ENCODE assay signal across 17 cellular contexts in the genomic region with DNA sequence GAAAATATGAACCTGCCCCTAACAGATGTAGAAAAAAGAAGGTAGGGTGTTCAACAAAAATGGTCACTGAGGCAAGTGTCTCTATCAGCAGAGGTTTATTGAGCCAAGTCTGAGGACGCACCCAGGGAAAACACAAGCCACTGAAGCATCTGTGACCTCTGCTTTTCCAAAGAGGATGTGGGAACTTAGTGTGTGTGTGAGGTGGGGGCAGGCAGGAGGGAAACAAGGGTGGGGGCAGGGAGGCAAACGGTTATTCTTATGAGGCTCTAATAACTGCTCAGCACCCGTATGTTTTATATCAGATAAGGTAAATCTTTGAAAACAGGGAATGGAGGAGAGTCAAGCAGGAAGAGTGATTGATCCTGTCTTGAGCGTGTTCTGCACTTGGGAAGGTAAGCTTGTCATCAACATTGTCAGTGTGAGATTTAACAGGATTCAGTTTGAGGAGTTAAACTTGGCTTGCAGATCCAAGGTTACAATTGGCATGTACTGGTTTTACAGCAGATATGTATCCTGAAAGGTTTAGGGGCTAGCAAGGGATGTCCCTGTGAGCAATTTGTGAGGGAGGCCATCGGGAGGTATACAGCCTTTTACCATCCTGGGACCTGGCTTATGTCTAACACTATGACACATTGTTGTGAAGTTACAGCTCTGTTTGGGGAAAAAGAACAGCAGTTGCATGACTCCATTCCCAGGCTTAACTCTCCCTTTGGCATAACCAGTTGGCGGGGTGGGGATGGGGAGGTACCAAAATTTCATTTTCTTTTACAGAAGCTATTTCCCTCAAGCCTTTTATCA. TPM values are rescaled to one million over a fixed set of nuclear protein-coding genes. Genes with fewer than 3 reads are reported as not detected.
DNase-seq lines count a peak whose midpoint lies in the region; ATAC-seq, FAIRE-seq and TF ChIP-seq lines count a peak whose summit lies in the region.
"Had no signal": no experiment of that assay in that cellular context is flagged by ENCODE, and none has a peak within 500 bp of the region (broad histone marks: within the 10 kb centered on the region; RNA-seq: fewer than 3 reads in every experiment).

No MANE protein-coding gene starts in this region.

- peak; percentile 46 for FAIRE-seq in HTR-8/SVneo (lab: Jason Lieb, UNC)
- FAIRE-seq: frontal cortex, GM18507 had no signal

- H3K27me3 ChIP-seq in sigmoid colon, result no peaks in the 10 kb centered on the region

- H3K4me1 ChIP-seq in sigmoid colon, result peaks cover 0 to 59% (median 53%) of the 10 kb centered on the region in 4 donors

- ATAC-seq in SK-N-SH treated with all-trans-retinoic acid at 6 μM for 48 hours (peak; percentile 8; the same call in 1 of the 3 replicates), HG02623 (IDR thresholded peaks at IDR 0.05; ENCODE audit: unreplicated experiment) (no peak)
- ATAC-seq: left cardiac atrium; mucosa of descending colon; right cardiac atrium; stimulated activated memory B cell treated with anti-CD40 and anti-IgM and Interleukin-4, amounts not matched to agents 10 μg/mL and 1 μg/mL and 100 μg/mL, for 72 hours had no signal

- no peak for TF ChIP-seq EP300 in sigmoid colon (IDR thresholded peaks at IDR 0.05)

- WGBS in sigmoid colon, 2 donors, result 69 to 75% methylated on average over 6 of the region's 6 CpGs

- no peak for DNase-seq in HTR-8/SVneo (ENCODE audit: insufficient read length, low spot score)
- DNase-seq in fibroblast of the aortic adventitia (ENCODE audit: low read depth), result peak; percentile 54
- DNase-seq in sigmoid colon, result no peak
- DNase-seq in activated CD4-positive, alpha-beta T cell treated with anti-CD3 and anti-CD28 coated beads, Interleukin-2, amount 50 U/mL, for 1 hour, result no peak
- no peak for DNase-seq in activated T-cell treated with anti-CD3 and anti-CD28 coated beads, Interleukin-2, amount 50 U/mL, for 1 hour
- DNase-seq: activated CD4-positive, CD25-positive, alpha-beta regulatory T cell treated with anti-CD3 and anti-CD28 coated beads, Interleukin-2, amount 50 U/mL, for 72 hours; cortex of kidney; left cardiac atrium; mucosa of descending colon; NCI-H2227 treated with DMSO at 0.1 percent for 48 hours; right cardiac atrium had no signal

- intact Hi-C loops in sigmoid colon (cut with DNase I), result loop anchor here (5.0 kb wide), 1 partner anchor 71 kb away; a partner anchor contains a TSS

- no peaks in the 10 kb centered on the region for H3K9me3 ChIP-seq in sigmoid colon
- H3K9me3 ChIP-seq: mucosa of descending colon had no signal

- H3K36me3 ChIP-seq in sigmoid colon, result no peaks in the 10 kb centered on the region

- no peak overlapping the region for H3K4me3 ChIP-seq in fibroblast of the aortic adventitia (ENCODE audit: low read depth, low read length)
- H3K4me3 ChIP-seq in sigmoid colon, result no peak overlapping the region
- H3K4me3 ChIP-seq: mucosa of descending colon, SK-N-MC had no signal

- TF ChIP-seq CTCF in fibroblast of the aortic adventitia (IDR thresholded peaks at IDR 0.05; ENCODE audit: insufficient read depth, low read length) (no peak), sigmoid colon (IDR thresholded peaks at IDR 0.05) (no peak)

- H3K27ac ChIP-seq in sigmoid colon, result peak overlapping the region in 3 of 4 donors; percentile 60 to 72 (median 63)
- H3K27ac ChIP-seq: SK-N-MC had no signal

- TF ChIP-seq POLR2A in sigmoid colon (IDR thresholded peaks at IDR 0.05), result no peak

TF ChIP-seq in SK-N-SH treated with all-trans-retinoic acid at 6 μM for 48 hours, 23 proteins besides CTCF, POLR2A, EP300 and RAD21 (continues in another document):
- TF ChIP-seq TOX (CRISPR knock-in tag; IDR thresholded peaks at IDR 0.05; ENCODE audit: borderline replicate concordance), result no peak
- TF ChIP-seq PPARA (CRISPR knock-in tag; IDR thresholded peaks at IDR 0.05; ENCODE audit: borderline replicate concordance), result no peak
- TF ChIP-seq BACH2 (CRISPR knock-in tag; IDR thresholded peaks at IDR 0.05; ENCODE audit: borderline replicate concordance), result no peak
- no peak for TF ChIP-seq ZFP3 (CRISPR knock-in tag; IDR thresholded peaks at IDR 0.05)
- no peak for TF ChIP-seq OSR1 (CRISPR knock-in tag; IDR thresholded peaks at IDR 0.05)
- no peak for TF ChIP-seq ZC3H10 (CRISPR knock-in tag; IDR thresholded peaks at IDR 0.05)
- no peak for TF ChIP-seq TCF4 (CRISPR knock-in tag; IDR thresholded peaks at IDR 0.05; ENCODE audit: borderline replicate concordance)
- TF ChIP-seq, protein P1, sequence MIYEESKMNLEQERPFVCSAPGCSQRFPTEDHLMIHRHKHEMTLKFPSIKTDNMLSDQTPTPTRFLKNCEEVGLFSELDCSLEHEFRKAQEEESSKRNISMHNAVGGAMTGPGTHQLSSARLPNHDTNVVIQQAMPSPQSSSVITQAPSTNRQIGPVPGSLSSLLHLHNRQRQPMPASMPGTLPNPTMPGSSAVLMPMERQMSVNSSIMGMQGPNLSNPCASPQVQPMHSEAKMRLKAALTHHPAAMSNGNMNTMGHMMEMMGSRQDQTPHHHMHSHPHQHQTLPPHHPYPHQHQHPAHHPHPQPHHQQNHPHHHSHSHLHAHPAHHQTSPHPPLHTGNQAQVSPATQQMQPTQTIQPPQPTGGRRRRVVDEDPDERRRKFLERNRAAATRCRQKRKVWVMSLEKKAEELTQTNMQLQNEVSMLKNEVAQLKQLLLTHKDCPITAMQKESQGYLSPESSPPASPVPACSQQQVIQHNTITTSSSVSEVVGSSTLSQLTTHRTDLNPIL (CRISPR knock-in tag; IDR thresholded peaks at IDR 0.05; ENCODE audit: low read depth), result no peak
- no peak for TF ChIP-seq ESRRG (CRISPR knock-in tag; IDR thresholded peaks at IDR 0.05)
- no peak for TF ChIP-seq ZNF8 (CRISPR knock-in tag; IDR thresholded peaks at IDR 0.05)
- no peak for TF ChIP-seq ZNF565 (CRISPR knock-in tag; conservative IDR thresholded peaks at IDR 0.05; ENCODE audit: low read depth)
- no peak for TF ChIP-seq GLIS3 (CRISPR knock-in tag; IDR thresholded peaks at IDR 0.05)
- TF ChIP-seq ZFP30 (CRISPR knock-in tag; IDR thresholded peaks at IDR 0.05), result no peak
- TF ChIP-seq, protein P2, sequence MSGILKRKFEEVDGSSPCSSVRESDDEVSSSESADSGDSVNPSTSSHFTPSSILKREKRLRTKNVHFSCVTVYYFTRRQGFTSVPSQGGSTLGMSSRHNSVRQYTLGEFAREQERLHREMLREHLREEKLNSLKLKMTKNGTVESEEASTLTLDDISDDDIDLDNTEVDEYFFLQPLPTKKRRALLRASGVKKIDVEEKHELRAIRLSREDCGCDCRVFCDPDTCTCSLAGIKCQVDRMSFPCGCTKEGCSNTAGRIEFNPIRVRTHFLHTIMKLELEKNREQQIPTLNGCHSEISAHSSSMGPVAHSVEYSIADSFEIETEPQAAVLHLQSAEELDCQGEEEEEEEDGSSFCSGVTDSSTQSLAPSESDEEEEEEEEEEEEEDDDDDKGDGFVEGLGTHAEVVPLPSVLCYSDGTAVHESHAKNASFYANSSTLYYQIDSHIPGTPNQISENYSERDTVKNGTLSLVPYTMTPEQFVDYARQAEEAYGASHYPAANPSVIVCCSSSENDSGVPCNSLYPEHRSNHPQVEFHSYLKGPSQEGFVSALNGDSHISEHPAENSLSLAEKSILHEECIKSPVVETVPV (CRISPR knock-in tag; IDR thresholded peaks at IDR 0.05), result no peak
- TF ChIP-seq, protein P3, sequence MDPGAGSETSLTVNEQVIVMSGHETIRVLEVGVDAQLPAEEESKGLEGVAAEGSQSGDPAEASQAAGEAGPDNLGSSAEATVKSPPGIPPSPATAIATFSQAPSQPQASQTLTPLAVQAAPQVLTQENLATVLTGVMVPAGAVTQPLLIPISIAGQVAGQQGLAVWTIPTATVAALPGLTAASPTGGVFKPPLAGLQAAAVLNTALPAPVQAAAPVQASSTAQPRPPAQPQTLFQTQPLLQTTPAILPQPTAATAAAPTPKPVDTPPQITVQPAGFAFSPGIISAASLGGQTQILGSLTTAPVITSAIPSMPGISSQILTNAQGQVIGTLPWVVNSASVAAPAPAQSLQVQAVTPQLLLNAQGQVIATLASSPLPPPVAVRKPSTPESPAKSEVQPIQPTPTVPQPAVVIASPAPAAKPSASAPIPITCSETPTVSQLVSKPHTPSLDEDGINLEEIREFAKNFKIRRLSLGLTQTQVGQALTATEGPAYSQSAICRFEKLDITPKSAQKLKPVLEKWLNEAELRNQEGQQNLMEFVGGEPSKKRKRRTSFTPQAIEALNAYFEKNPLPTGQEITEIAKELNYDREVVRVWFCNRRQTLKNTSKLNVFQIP (CRISPR knock-in tag; IDR thresholded peaks at IDR 0.05; ENCODE audit: borderline replicate concordance, low read depth), result no peak
- TF ChIP-seq CSDC2 (CRISPR knock-in tag; IDR thresholded peaks at IDR 0.05), result no peak
- TF ChIP-seq RARB (CRISPR knock-in tag; IDR thresholded peaks at IDR 0.05), result no peak
- TF ChIP-seq, protein P4, sequence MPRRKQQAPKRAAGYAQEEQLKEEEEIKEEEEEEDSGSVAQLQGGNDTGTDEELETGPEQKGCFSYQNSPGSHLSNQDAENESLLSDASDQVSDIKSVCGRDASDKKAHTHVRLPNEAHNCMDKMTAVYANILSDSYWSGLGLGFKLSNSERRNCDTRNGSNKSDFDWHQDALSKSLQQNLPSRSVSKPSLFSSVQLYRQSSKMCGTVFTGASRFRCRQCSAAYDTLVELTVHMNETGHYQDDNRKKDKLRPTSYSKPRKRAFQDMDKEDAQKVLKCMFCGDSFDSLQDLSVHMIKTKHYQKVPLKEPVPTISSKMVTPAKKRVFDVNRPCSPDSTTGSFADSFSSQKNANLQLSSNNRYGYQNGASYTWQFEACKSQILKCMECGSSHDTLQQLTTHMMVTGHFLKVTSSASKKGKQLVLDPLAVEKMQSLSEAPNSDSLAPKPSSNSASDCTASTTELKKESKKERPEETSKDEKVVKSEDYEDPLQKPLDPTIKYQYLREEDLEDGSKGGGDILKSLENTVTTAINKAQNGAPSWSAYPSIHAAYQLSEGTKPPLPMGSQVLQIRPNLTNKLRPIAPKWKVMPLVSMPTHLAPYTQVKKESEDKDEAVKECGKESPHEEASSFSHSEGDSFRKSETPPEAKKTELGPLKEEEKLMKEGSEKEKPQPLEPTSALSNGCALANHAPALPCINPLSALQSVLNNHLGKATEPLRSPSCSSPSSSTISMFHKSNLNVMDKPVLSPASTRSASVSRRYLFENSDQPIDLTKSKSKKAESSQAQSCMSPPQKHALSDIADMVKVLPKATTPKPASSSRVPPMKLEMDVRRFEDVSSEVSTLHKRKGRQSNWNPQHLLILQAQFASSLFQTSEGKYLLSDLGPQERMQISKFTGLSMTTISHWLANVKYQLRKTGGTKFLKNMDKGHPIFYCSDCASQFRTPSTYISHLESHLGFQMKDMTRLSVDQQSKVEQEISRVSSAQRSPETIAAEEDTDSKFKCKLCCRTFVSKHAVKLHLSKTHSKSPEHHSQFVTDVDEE (CRISPR knock-in tag; IDR thresholded peaks at IDR 0.05), result no peak
- TF ChIP-seq ARNTL (CRISPR knock-in tag; IDR thresholded peaks at IDR 0.05; ENCODE audit: borderline replicate concordance, low read depth), result no peak

RNA-seq across cellular contexts. Expression of a gene that starts 33.7 kb away (rescaled TPM):
- total RNA-seq in fibroblast of the aortic adventitia (ENCODE audit: low replicate concordance) (6.5 and 31.0 TPM in 2 replicates), sigmoid colon (10 to 100 TPM in 2 of 4 donors, 1 to 10 TPM in 2; 9.6 to 19.9 (median 12.8) TPM)
- polyA plus RNA-seq in sigmoid colon, result 1 to 10 TPM; 2.4 to 3.8 (median 3.2) TPM
